ENCODE assay signal across 8 cellular contexts in the genomic region with DNA sequence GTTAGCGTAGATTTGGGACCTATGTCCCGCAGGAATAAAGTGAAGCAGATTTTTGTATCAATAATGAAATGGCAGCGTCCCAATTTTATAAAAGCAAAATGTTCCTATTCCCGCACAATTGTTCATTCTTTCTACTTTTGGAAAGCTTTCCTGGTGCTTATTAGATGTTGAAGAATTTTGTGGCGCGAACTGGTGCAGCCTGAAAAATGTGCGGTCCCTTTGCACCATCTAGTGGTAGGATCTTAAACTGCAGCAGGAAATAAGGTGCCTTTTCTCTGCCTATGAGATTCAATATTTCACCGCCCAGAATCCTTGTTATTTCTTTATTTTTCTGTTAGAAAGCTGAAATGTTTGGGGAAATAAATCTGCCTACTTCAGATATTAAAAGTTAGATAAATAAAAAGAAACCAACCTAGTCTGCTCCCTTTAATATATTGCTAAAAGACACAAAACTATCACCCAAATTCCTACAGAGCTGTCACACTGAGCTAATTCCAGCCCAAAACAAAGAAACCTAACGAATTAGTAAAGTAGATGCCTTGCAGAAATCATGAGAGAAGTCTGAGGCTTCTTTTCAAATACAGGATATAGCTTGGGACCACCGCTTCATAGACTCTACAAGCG.
DNase-seq lines count a peak whose midpoint lies in the region; ATAC-seq, FAIRE-seq and TF ChIP-seq lines count a peak whose summit lies in the region.

No MANE protein-coding gene starts in this region.

- H3K4me3 ChIP-seq in K562 (no peak overlapping the region), spleen (no peak overlapping the region)

- H2AFZ ChIP-seq in K562 (ENCODE audit: low read depth, low read length) = no peak overlapping the region

- no peak overlapping the region for H3K9ac ChIP-seq in K562 (ENCODE audit: insufficient read depth in 1 of 2, low read depth in 2 of 2, low read length in 2 of 2)

- H3K9me1 ChIP-seq in K562 (ENCODE audit: control insufficient read depth, insufficient read depth, low read length) = no peaks in the 10 kb centered on the region

- ATAC-seq in K562 (peak; percentile 82), HG02973 (IDR thresholded peaks at IDR 0.05; ENCODE audit: unreplicated experiment) (no peak)

- WGBS in K562 (ENCODE audit: insufficient coverage, low coverage, missing lambda C conversion rate) = 15% methylated on average over 11 of the region's 11 CpGs
- WGBS in spleen, 5 donors = 39 to 46% (median 40%) methylated on average over 11 of the region's 11 CpGs

- H3K9me3 ChIP-seq in K562 (replicated peaks; ENCODE audit: control insufficient read depth, insufficient read depth, low read depth, low read length) (no peaks in the 10 kb centered on the region), spleen (no peaks in the 10 kb centered on the region)

- H4K20me1 ChIP-seq in K562 (replicated peaks; ENCODE audit: control insufficient read depth, insufficient read depth, low read length) = peaks cover 15% of the 10 kb centered on the region; the same call in 1 of the 2 replicates

- H3K4me2 ChIP-seq in K562 (ENCODE audit: insufficient read depth, low read length) = no peak overlapping the region

- peaks cover 10 to 53% of the 10 kb centered on the region in 2 experiments for H3K27me3 ChIP-seq in K562 (ENCODE audit: control insufficient read depth in 2 of 2, insufficient read depth in 2 of 2, low read length in 2 of 2)
- peaks cover 0 to 7% (median 0%) of the 10 kb centered on the region in 7 donors for H3K27me3 ChIP-seq in spleen (replicated peaks in 1 of 7)

- TF ChIP-seq EP300 in K562 (IDR thresholded peaks at IDR 0.05; ENCODE audit: low read length) = no peak

- POLR2A ChIA-PET in K562 (lab: Yijun Ruan, JAX) = interaction anchor here (0.6 to 1.0 kb wide), 3 partner anchors 92 to 261 kb away, joined by 3 read pairs; no protein-coding TSS in a partner anchor

- no peaks in the 10 kb centered on the region for H3K79me2 ChIP-seq in K562 (ENCODE audit: control insufficient read depth, insufficient read depth, low read length)

- peak; percentile 85 for TF ChIP-seq RAD21 in K562 (CRISPR knock-in tag; conservative IDR thresholded peaks at IDR 0.05 in 1 of 2, IDR thresholded peaks at IDR 0.05 in 1 of 2)

- intact Hi-C loops in K562 (cut with micrococcal nuclease) = loop anchor here (1.0 to 10.0 kb wide), 4 partner anchors 57 to 1084 kb away; no protein-coding TSS in a partner anchor
- intact Hi-C loops in spleen (cut with DNase I; ENCODE audit: low total_unique reads) = loop anchor here (5.0 kb wide), 2 partner anchors 94 to 189 kb away; no protein-coding TSS in a partner anchor

- H3K27ac ChIP-seq in K562 (ENCODE audit: extremely low read depth, low read depth, low read length) (no peak overlapping the region), spleen (no peak overlapping the region)

- TF ChIP-seq POLR2A in K562 (conservative IDR thresholded peaks at IDR 0.05) (no peak), spleen (IDR thresholded peaks at IDR 0.05) (no peak)

- H3K36me3 ChIP-seq in K562 (ENCODE audit: control insufficient read depth, insufficient read depth, low read length) = no peaks in the 10 kb centered on the region
- H3K36me3 ChIP-seq in spleen = peaks cover 0 to 29% (median 0%) of the 10 kb centered on the region in 6 donors

- in situ Hi-C loops in K562 (cut with MboI) = loop anchor here (25.0 kb wide), 1 partner anchor 1229 kb away; a partner anchor contains a TSS

- BruUV-seq in K562 (replicated peaks; lab: Mats Ljungman, UMichigan) = no TSS peak

- peak; percentile 95 for FAIRE-seq in K562 (lab: Jason Lieb, UNC)

- CTCF ChIA-PET in K562 (lab: Yijun Ruan, JAX; ENCODE audit: low intra/inter-chr PET ratio) = interaction anchor here (1.0 kb wide), 2 partner anchors 262 to 1720 kb away, joined by 3 to 4 read pairs; a partner anchor contains a TSS

- DNase-seq in DMS79 (lab: John Stamatoyannopoulos, UW) (peak; percentile 20), KG1 (lab: John Stamatoyannopoulos, UW) (peak; percentile 51), RKO (ENCODE audit: low spot score) (peak; percentile 78), K562 (ENCODE audit: extremely low read depth in 1 of 4, low spot score in 3 of 4) (peak; percentile 58 to 71 (median 66)), hippocampal formation (lab: John Stamatoyannopoulos, UW) (peak; percentile 34 to 70), spleen (peak; percentile 61), 8988T (no peak)

- H3K4me1 ChIP-seq in K562 (replicated peaks in 1 of 2; ENCODE audit: control insufficient read depth in 2 of 2, insufficient read depth in 2 of 2, low read length in 2 of 2) = no peaks in the 10 kb centered on the region
- peaks cover 0 to 43% (median 32%) of the 10 kb centered on the region in 6 donors for H3K4me1 ChIP-seq in spleen

- TF ChIP-seq CTCF in K562 (IDR thresholded peaks at IDR 0.05 in 2 of 3, conservative IDR thresholded peaks at IDR 0.05 in 1 of 3; ENCODE audit: insufficient read depth in 2 of 3, low read depth in 1 of 3, low read length in 3 of 3) (peak; percentile 68 to 95 (median 82)), spleen (IDR thresholded peaks at IDR 0.05 in 8 of 11, conservative IDR thresholded peaks at IDR 0.05 in 3 of 11) (peak; percentile 77 to 96 (median 92))

TF ChIP-seq in K562, 482 proteins besides CTCF, POLR2A, EP300 and RAD21:
- TF ChIP-seq EGR1 (conservative IDR thresholded peaks at IDR 0.05) (no peak), RB1 (IDR thresholded peaks at IDR 0.05; ENCODE audit: low read depth) (peak; percentile 75; the same call in 1 of the 2 replicates), TEAD1 (CRISPR knock-in tag; IDR thresholded peaks at IDR 0.05) (peak in 1 of 2 experiments; percentile 61; a peak in 1 of 4 replicates), TEAD4 (IDR thresholded peaks at IDR 0.05; ENCODE audit: low read length) (peak; percentile 30; the same call in 1 of the 2 replicates), TEAD4 (CRISPR knock-in tag; IDR thresholded peaks at IDR 0.05; ENCODE audit: borderline replicate concordance) (no peak), CHD2 (IDR thresholded peaks at IDR 0.05; ENCODE audit: low read depth, low read length) (no peak), SAFB (IDR thresholded peaks at IDR 0.05; ENCODE audit: borderline replicate concordance, low read depth, low read length) (no peak), NRF1 (conservative IDR thresholded peaks at IDR 0.05 in 1 of 2, IDR thresholded peaks at IDR 0.05 in 1 of 2) (no peak), SMC3 (conservative IDR thresholded peaks at IDR 0.05; ENCODE audit: insufficient read depth, low read depth, low read length) (peak; percentile 48; the same call in 1 of the 2 replicates), DIDO1 (tag; IDR thresholded peaks at IDR 0.05; ENCODE audit: low read depth) (no peak), ELF1 (tag; IDR thresholded peaks at IDR 0.05) (peak; percentile 30; the same call in 1 of the 2 replicates)
- TF ChIP-seq, protein P1, sequence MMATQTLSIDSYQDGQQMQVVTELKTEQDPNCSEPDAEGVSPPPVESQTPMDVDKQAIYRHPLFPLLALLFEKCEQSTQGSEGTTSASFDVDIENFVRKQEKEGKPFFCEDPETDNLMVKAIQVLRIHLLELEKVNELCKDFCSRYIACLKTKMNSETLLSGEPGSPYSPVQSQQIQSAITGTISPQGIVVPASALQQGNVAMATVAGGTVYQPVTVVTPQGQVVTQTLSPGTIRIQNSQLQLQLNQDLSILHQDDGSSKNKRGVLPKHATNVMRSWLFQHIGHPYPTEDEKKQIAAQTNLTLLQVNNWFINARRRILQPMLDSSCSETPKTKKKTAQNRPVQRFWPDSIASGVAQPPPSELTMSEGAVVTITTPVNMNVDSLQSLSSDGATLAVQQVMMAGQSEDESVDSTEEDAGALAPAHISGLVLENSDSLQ (IDR thresholded peaks at IDR 0.05) = no peak
- TF ChIP-seq, protein P2, sequence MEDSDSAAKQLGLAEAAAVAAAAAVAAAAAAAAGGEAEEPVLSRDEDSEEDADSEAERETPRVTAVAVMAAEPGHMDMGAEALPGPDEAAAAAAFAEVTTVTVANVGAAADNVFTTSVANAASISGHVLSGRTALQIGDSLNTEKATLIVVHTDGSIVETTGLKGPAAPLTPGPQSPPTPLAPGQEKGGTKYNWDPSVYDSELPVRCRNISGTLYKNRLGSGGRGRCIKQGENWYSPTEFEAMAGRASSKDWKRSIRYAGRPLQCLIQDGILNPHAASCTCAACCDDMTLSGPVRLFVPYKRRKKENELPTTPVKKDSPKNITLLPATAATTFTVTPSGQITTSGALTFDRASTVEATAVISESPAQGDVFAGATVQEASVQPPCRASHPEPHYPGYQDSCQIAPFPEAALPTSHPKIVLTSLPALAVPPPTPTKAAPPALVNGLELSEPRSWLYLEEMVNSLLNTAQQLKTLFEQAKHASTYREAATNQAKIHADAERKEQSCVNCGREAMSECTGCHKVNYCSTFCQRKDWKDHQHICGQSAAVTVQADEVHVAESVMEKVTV (CRISPR knock-in tag; IDR thresholded peaks at IDR 0.05) = peak; percentile 77; the same call in 1 of the 2 replicates
- TF ChIP-seq, protein P3, sequence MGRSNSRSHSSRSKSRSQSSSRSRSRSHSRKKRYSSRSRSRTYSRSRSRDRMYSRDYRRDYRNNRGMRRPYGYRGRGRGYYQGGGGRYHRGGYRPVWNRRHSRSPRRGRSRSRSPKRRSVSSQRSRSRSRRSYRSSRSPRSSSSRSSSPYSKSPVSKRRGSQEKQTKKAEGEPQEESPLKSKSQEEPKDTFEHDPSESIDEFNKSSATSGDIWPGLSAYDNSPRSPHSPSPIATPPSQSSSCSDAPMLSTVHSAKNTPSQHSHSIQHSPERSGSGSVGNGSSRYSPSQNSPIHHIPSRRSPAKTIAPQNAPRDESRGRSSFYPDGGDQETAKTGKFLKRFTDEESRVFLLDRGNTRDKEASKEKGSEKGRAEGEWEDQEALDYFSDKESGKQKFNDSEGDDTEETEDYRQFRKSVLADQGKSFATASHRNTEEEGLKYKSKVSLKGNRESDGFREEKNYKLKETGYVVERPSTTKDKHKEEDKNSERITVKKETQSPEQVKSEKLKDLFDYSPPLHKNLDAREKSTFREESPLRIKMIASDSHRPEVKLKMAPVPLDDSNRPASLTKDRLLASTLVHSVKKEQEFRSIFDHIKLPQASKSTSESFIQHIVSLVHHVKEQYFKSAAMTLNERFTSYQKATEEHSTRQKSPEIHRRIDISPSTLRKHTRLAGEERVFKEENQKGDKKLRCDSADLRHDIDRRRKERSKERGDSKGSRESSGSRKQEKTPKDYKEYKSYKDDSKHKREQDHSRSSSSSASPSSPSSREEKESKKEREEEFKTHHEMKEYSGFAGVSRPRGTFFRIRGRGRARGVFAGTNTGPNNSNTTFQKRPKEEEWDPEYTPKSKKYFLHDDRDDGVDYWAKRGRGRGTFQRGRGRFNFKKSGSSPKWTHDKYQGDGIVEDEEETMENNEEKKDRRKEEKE (IDR thresholded peaks at IDR 0.05; ENCODE audit: borderline replicate concordance in 1 of 2, control insufficient read depth in 1 of 2, low read depth in 2 of 2, low read length in 1 of 2) = no peak
